Comparison of ENCODE assay signal across 9 cellular contexts in the genomic region with DNA sequence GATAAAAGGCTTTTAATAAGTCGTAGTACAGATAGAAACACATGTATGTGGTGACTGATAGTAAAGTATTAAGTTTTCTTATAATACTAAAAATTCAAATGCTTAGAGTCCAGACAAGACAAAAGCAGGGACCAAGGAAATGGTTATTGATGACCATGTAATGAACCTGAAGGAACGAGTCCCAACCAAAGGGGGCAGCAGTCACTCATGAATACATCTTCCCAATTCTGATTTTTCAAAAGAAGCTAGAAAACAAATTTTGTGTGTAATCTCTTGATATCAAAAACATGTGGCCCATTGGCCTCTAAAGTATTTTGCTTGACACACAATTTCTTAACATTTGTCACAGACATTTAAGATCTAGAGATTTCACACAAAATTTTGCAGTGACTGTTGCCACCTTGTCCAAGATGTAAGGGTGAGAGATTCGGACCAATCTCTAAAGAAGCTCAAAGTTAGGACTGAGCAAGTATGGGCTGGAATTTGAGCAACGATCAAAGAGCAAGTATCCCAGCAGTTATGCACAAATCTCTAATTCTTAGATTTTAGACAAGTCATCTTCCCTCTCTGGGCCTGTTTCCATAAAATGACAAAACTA.
DNase-seq lines count a peak whose midpoint lies in the region; ATAC-seq, FAIRE-seq and TF ChIP-seq lines count a peak whose summit lies in the region.
"Had no signal": no experiment of that assay in that cellular context is flagged by ENCODE, and none has a peak within 500 bp of the region (broad histone marks: within the 10 kb centered on the region; RNA-seq: fewer than 3 reads in every experiment).

No MANE protein-coding gene starts in this region.

- no peak overlapping the region for H3K4me2 ChIP-seq in K562 (ENCODE audit: insufficient read depth, low read length)

- no peaks in the 10 kb centered on the region for H3K9me1 ChIP-seq in K562 (ENCODE audit: control insufficient read depth, insufficient read depth, low read length)

- H3K9me3 ChIP-seq in heart right ventricle, result no peaks in the 10 kb centered on the region
- H3K9me3 ChIP-seq in right cardiac atrium (ENCODE audit: control insufficient read depth, low read length), result no peaks in the 10 kb centered on the region
- H3K9me3 ChIP-seq in K562 (replicated peaks; ENCODE audit: control insufficient read depth, insufficient read depth, low read depth, low read length), result no peaks in the 10 kb centered on the region
- H3K9me3 ChIP-seq in liver (ENCODE audit: control insufficient read depth in 4 of 4, low read length in 3 of 4), result no peaks in the 10 kb centered on the region

- H3K4me3 ChIP-seq in heart right ventricle, result no peak overlapping the region
- no peak overlapping the region for H3K4me3 ChIP-seq in right cardiac atrium (ENCODE audit: low read length)
- H3K4me3 ChIP-seq in K562, result no peak overlapping the region
- H3K4me3 ChIP-seq in liver (ENCODE audit: low read depth in 1 of 3, low read length in 3 of 3), result no peak overlapping the region

- TF ChIP-seq RAD21 in K562 (CRISPR knock-in tag; conservative IDR thresholded peaks at IDR 0.05 in 1 of 2, IDR thresholded peaks at IDR 0.05 in 1 of 2) (peak; percentile 56 to 68), liver (IDR thresholded peaks at IDR 0.05) (peak; percentile 89)

- FAIRE-seq in K562 (lab: Jason Lieb, UNC), result peak; percentile 75
- no peak for FAIRE-seq in urothelium cell line (lab: Jason Lieb, UNC)

- intact Hi-C loops in heart right ventricle (cut with DNase I) (loop anchor here in 6 of 10 donors (2.0 to 10.0 kb wide), 8 partner anchors 169 to 641 kb away; no protein-coding TSS in a partner anchor), right cardiac atrium (cut with DNase I) (loop anchor here in 1 of 4 donors (5.0 kb wide), 1 partner anchor 174 kb away; no protein-coding TSS in a partner anchor), K562 (cut with micrococcal nuclease) (loop anchor here (1.0 to 10.0 kb wide), 4 partner anchors 69 to 601 kb away; no protein-coding TSS in a partner anchor)

- H3K36me3 ChIP-seq in heart right ventricle (no peaks in the 10 kb centered on the region), K562 (ENCODE audit: control insufficient read depth, insufficient read depth, low read length) (peaks cover 12% of the 10 kb centered on the region; the same call in 2 of the 3 replicates), liver (ENCODE audit: control insufficient read depth in 4 of 4, insufficient read depth in 3 of 4, low read depth in 1 of 4, low read length in 3 of 4) (no peaks in the 10 kb centered on the region)

- DNase-seq in heart right ventricle, result peak in 1 of 2 donors; percentile 21
- no peak for DNase-seq in right cardiac atrium
- DNase-seq in NCI-H774 (lab: John Stamatoyannopoulos, UW), result peak; percentile 3
- DNase-seq in K562 (ENCODE audit: extremely low read depth in 1 of 4, low spot score in 3 of 4), result peak; percentile 29 to 54 (median 33)
- DNase-seq in urothelium cell line (ENCODE audit: low spot score), result peak; percentile 30

- H2AFZ ChIP-seq in K562 (ENCODE audit: low read depth, low read length), result no peak overlapping the region

- TF ChIP-seq POLR2A in K562 (conservative IDR thresholded peaks at IDR 0.05), result no peak

- no peaks in the 10 kb centered on the region for H4K20me1 ChIP-seq in K562 (replicated peaks; ENCODE audit: control insufficient read depth, insufficient read depth, low read length)

- TF ChIP-seq EP300 in K562 (IDR thresholded peaks at IDR 0.05; ENCODE audit: low read length), result no peak

- H3K4me1 ChIP-seq in heart right ventricle (peaks cover 0 to 70% (median 14%) of the 10 kb centered on the region in 9 donors), right cardiac atrium (ENCODE audit: control insufficient read depth, insufficient read depth, low read length) (peaks cover 5% of the 10 kb centered on the region), K562 (replicated peaks in 1 of 2; ENCODE audit: control insufficient read depth in 2 of 2, insufficient read depth in 2 of 2, low read length in 2 of 2) (peaks cover 0 to 6% of the 10 kb centered on the region in 2 experiments; a peak in 3 of 5 replicates), liver (ENCODE audit: control insufficient read depth in 4 of 4, insufficient read depth in 4 of 4, low read length in 3 of 4) (no peaks in the 10 kb centered on the region)

- in situ Hi-C loops in K562 (cut with MboI), result loop anchor here (25.0 kb wide), 1 partner anchor 619 kb away; no protein-coding TSS in a partner anchor

- H3K27ac ChIP-seq in heart right ventricle, result no peak overlapping the region
- H3K27ac ChIP-seq in right cardiac atrium (ENCODE audit: low read length), result no peak overlapping the region
- H3K27ac ChIP-seq in K562 (ENCODE audit: extremely low read depth, low read depth, low read length), result no peak overlapping the region
- H3K27ac ChIP-seq in liver (ENCODE audit: low read depth in 1 of 2, low read length in 2 of 2), result no peak overlapping the region

- ATAC-seq in heart right ventricle, result no peak
- ATAC-seq in right cardiac atrium, result no peak
- ATAC-seq in HG02610 (IDR thresholded peaks at IDR 0.05; ENCODE audit: unreplicated experiment), result peak; percentile 57
- peak; percentile 66 for ATAC-seq in K562
- ATAC-seq in GM18873 (IDR thresholded peaks at IDR 0.05; ENCODE audit: low FRiP score, unreplicated experiment), result no peak
- ATAC-seq: activated naive CD4-positive, alpha-beta T cell treated with anti-CD3 and anti-CD28 coated beads, Interleukin-2, amount 50 U/mL, for 72 hours had no signal

- POLR2A ChIA-PET in K562 (lab: Yijun Ruan, JAX), result interaction anchor here (0.6 to 1.1 kb wide), 4 partner anchors 67 to 243 kb away, joined by 4 to 7 read pairs (median 6); a partner anchor contains a TSS

- no peaks in the 10 kb centered on the region for H3K27me3 ChIP-seq in heart right ventricle
- no peaks in the 10 kb centered on the region for H3K27me3 ChIP-seq in right cardiac atrium (ENCODE audit: control insufficient read depth, insufficient read depth)
- no peaks in the 10 kb centered on the region for H3K27me3 ChIP-seq in K562 (ENCODE audit: control insufficient read depth in 2 of 2, insufficient read depth in 2 of 2, low read length in 2 of 2)
- no peaks in the 10 kb centered on the region for H3K27me3 ChIP-seq in liver (ENCODE audit: control insufficient read depth in 4 of 4, insufficient read depth in 4 of 4, low read length in 3 of 4)

- peaks cover 93% of the 10 kb centered on the region for H3K79me2 ChIP-seq in K562 (ENCODE audit: control insufficient read depth, insufficient read depth, low read length)

- CTCF ChIA-PET in K562 (lab: Yijun Ruan, JAX; ENCODE audit: low intra/inter-chr PET ratio), result interaction anchor here (0.8 to 2.2 kb wide), 4 partner anchors 176 to 625 kb away, joined by 3 to 8 read pairs (median 6); no protein-coding TSS in a partner anchor

- BruUV-seq in K562 (replicated peaks; lab: Mats Ljungman, UMichigan), result no TSS peak

- 69 to 71% methylated on average over 4 of the region's 4 CpGs for WGBS in heart right ventricle, 2 donors
- WGBS in right cardiac atrium, result 57% methylated on average over 4 of the region's 4 CpGs
- 33% methylated on average over 4 of the region's 4 CpGs for whole genome bisulfite sequencing in K562 (ENCODE audit: insufficient coverage, low coverage, missing lambda C conversion rate)
- WGBS in liver, result 50% methylated on average over 4 of the region's 4 CpGs

- H3K9ac ChIP-seq in K562 (ENCODE audit: insufficient read depth in 1 of 2, low read depth in 2 of 2, low read length in 2 of 2), result no peak overlapping the region
- no peak overlapping the region for H3K9ac ChIP-seq in liver (ENCODE audit: low read depth in 1 of 2, low read length in 2 of 2)

- TF ChIP-seq CTCF in heart right ventricle (IDR thresholded peaks at IDR 0.05) (peak; percentile 29 to 81 (median 70)), K562 (IDR thresholded peaks at IDR 0.05 in 2 of 3, conservative IDR thresholded peaks at IDR 0.05 in 1 of 3; ENCODE audit: insufficient read depth in 2 of 3, low read depth in 1 of 3, low read length in 3 of 3) (peak; percentile 24 to 65 (median 57); a peak in 5 of 6 replicates), liver (IDR thresholded peaks at IDR 0.05; ENCODE audit: low read depth, low read length, missing input control) (peak; percentile 67)

TF ChIP-seq in K562, 482 proteins besides CTCF, POLR2A, EP300 and RAD21:
- TF ChIP-seq, protein P1, sequence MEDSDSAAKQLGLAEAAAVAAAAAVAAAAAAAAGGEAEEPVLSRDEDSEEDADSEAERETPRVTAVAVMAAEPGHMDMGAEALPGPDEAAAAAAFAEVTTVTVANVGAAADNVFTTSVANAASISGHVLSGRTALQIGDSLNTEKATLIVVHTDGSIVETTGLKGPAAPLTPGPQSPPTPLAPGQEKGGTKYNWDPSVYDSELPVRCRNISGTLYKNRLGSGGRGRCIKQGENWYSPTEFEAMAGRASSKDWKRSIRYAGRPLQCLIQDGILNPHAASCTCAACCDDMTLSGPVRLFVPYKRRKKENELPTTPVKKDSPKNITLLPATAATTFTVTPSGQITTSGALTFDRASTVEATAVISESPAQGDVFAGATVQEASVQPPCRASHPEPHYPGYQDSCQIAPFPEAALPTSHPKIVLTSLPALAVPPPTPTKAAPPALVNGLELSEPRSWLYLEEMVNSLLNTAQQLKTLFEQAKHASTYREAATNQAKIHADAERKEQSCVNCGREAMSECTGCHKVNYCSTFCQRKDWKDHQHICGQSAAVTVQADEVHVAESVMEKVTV (CRISPR knock-in tag; IDR thresholded peaks at IDR 0.05), result 0 out of 2 replicates have a peak, but pooled peaks have one; percentile 16
- no peak for TF ChIP-seq TCF3 (CRISPR knock-in tag; IDR thresholded peaks at IDR 0.05)

TF ChIP-seq in liver, 16 proteins besides CTCF, POLR2A, EP300 and RAD21:
- TF ChIP-seq, protein P2, sequence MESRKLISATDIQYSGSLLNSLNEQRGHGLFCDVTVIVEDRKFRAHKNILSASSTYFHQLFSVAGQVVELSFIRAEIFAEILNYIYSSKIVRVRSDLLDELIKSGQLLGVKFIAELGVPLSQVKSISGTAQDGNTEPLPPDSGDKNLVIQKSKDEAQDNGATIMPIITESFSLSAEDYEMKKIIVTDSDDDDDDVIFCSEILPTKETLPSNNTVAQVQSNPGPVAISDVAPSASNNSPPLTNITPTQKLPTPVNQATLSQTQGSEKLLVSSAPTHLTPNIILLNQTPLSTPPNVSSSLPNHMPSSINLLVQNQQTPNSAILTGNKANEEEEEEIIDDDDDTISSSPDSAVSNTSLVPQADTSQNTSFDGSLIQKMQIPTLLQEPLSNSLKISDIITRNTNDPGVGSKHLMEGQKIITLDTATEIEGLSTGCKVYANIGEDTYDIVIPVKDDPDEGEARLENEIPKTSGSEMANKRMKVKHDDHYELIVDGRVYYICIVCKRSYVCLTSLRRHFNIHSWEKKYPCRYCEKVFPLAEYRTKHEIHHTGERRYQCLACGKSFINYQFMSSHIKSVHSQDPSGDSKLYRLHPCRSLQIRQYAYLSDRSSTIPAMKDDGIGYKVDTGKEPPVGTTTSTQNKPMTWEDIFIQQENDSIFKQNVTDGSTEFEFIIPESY (IDR thresholded peaks at IDR 0.05), result no peak
- TF ChIP-seq YY1 (IDR thresholded peaks at IDR 0.05), result no peak

Comparison
In these comparisons a context has a peak if more than half of its experiments do, and no peak if none do; other contexts are left out.
1. ATAC-seq: peak in HG02610 (single experiment) and K562 (single experiment); none in heart right ventricle (0 of 8), right cardiac atrium (0 of 2) and GM18873 (single experiment).
2. DNase-seq: peak in NCI-H774 (single experiment), K562 (4 of 4) and urothelium cell line (single experiment); none in right cardiac atrium (0 of 3).
3. Peak in every context shown above with its lines, with median percentiles within 50 percentile points of each other: CTCF ChIP-seq.